ENCODE assay signal across 11 cellular contexts in genomic region chr1:2019571-2020309, GRCh38. TPM values are rescaled to one million over a fixed set of nuclear protein-coding genes. Genes with fewer than 3 reads are reported as not detected.
DNase-seq lines count a peak whose midpoint lies in the region; ATAC-seq and TF ChIP-seq lines count a peak whose summit lies in the region.
"Had no signal": no experiment of that assay in that cellular context is flagged by ENCODE, and none has a peak within 500 bp of the region (broad histone marks: within the 10 kb centered on the region; RNA-seq: fewer than 3 reads in every experiment).

No MANE protein-coding gene starts in this region.

- H3K9me3 ChIP-seq in liver (ENCODE audit: control insufficient read depth in 4 of 4, low read length in 3 of 4) (no peaks in the 10 kb centered on the region), vagina (no peaks in the 10 kb centered on the region)

- H3K4me1 ChIP-seq in liver (ENCODE audit: control insufficient read depth in 4 of 4, insufficient read depth in 4 of 4, low read length in 3 of 4) (peaks cover 0 to 8% (median 2%) of the 10 kb centered on the region in 4 donors), vagina (peaks cover 7% of the 10 kb centered on the region)

- H3K27me3 ChIP-seq in liver (ENCODE audit: control insufficient read depth in 4 of 4, insufficient read depth in 4 of 4, low read length in 3 of 4) (peaks cover 4 to 10% (median 7%) of the 10 kb centered on the region in 4 donors), vagina (peaks cover 4% of the 10 kb centered on the region)

- 15% methylated on average over 61 of the region's 61 CpGs for WGBS in liver

- TF ChIP-seq RAD21 in liver (IDR thresholded peaks at IDR 0.05) = no peak

- peak; percentile 12 for DNase-seq in stimulated activated CD4-positive, alpha-beta T cell treated with anti-CD3 and anti-CD28 coated beads, Interleukin-4, amount 100 ng/mL, for 1 hour
- no peak for DNase-seq in stimulated activated CD4-positive, alpha-beta T cell treated with anti-CD3 and anti-CD28 coated beads, Interleukin-1b, Interleukin-23, amount 100 ng/mL, for 48 hours
- DNase-seq in caudate nucleus (lab: John Stamatoyannopoulos, UW) = peak in 1 of 61 donors; percentile 25
- no peak for DNase-seq in vagina (ENCODE audit: extremely low spot score in 2 of 2)
- DNase-seq in Kasumi-1 (lab: John Stamatoyannopoulos, UW) = no peak
- DNase-seq: NCI-H524 treated with DMSO at 0.1 percent for 48 hours had no signal

- no peak overlapping the region for H3K9ac ChIP-seq in liver (ENCODE audit: low read depth in 1 of 2, low read length in 2 of 2)

- peak overlapping the region in 1 of 3 donors; percentile 44 for H3K4me3 ChIP-seq in liver (ENCODE audit: low read depth in 1 of 3, low read length in 3 of 3)
- H3K4me3 ChIP-seq in vagina = peak overlapping the region; percentile 20 to 45

- intact Hi-C loops in vagina (cut with DNase I) = no loop called here

- no peak for TF ChIP-seq POLR2A in vagina (IDR thresholded peaks at IDR 0.05)

- H3K36me3 ChIP-seq in liver (ENCODE audit: control insufficient read depth in 4 of 4, insufficient read depth in 3 of 4, low read depth in 1 of 4, low read length in 3 of 4) = no peaks in the 10 kb centered on the region
- no peaks in the 10 kb centered on the region for H3K36me3 ChIP-seq in vagina

- TF ChIP-seq CTCF in liver (IDR thresholded peaks at IDR 0.05; ENCODE audit: low read depth, low read length, missing input control) = no peak
- TF ChIP-seq CTCF in vagina (IDR thresholded peaks at IDR 0.05) = no peak

- H3K27ac ChIP-seq in caudate nucleus (ENCODE audit: low read depth, low read length) (peak overlapping the region; percentile 8), liver (ENCODE audit: low read depth in 1 of 2, low read length in 2 of 2) (no peak overlapping the region), vagina (no peak overlapping the region)
- H3K27ac ChIP-seq: C4-2B had no signal

- ATAC-seq in HG03196 (IDR thresholded peaks at IDR 0.05; ENCODE audit: unreplicated experiment) = no peak
- no peak for ATAC-seq in GM19467 (IDR thresholded peaks at IDR 0.05; ENCODE audit: unreplicated experiment)

TF ChIP-seq in liver, 16 proteins besides CTCF, POLR2A, EP300 and RAD21:
- TF ChIP-seq ATF3 (IDR thresholded peaks at IDR 0.05) (no peak), REST (IDR thresholded peaks at IDR 0.05) (peak; percentile 96)

RNA-seq across cellular contexts. Expression of gene GABRD, which starts 0.6 kb away (rescaled TPM):
- not detected for total RNA-seq in liver
- polyA plus RNA-seq in liver = under 1 TPM in 1 of 2 donors, not detected in 1; 0.29 TPM
- total RNA-seq in vagina = not detected
- total RNA-seq: osteocyte had no signal

RNA-seq across cellular contexts. Expression of gene CFAP74, which starts 16.2 kb away (rescaled TPM):
- total RNA-seq in liver (under 1 TPM in 1 of 2 donors, not detected in 1; under 0.01 TPM), vagina (not detected)
- polyA plus RNA-seq in liver = under 1 TPM in 1 of 2 donors, not detected in 1; 0.31 TPM
- total RNA-seq: osteocyte had no signal

RNA-seq across cellular contexts. Expression of gene PRKCZ, which starts 30.5 kb away (rescaled TPM):
- total RNA-seq in liver (1 to 10 TPM; 7.6 to 9.3 TPM), vagina (17.9 TPM)
- polyA plus RNA-seq in liver = 1 to 10 TPM; 4.8 to 9.9 TPM
